In genomic region chr2:138356178-138356577, GRCh38 we compare ENCODE assay signal across 15 cellular contexts.
DNase-seq lines count a peak whose midpoint lies in the region; ATAC-seq, FAIRE-seq and TF ChIP-seq lines count a peak whose summit lies in the region.
"Had no signal": no experiment of that assay in that cellular context is flagged by ENCODE, and none has a peak within 500 bp of the region (broad histone marks: within the 10 kb centered on the region; RNA-seq: fewer than 3 reads in every experiment).

No MANE protein-coding gene starts in this region.

- H3K9me1 ChIP-seq in K562 (ENCODE audit: control insufficient read depth, insufficient read depth, low read length), result no peaks in the 10 kb centered on the region

- no peaks in the 10 kb centered on the region for H3K4me1 ChIP-seq in K562 (replicated peaks in 1 of 2; ENCODE audit: control insufficient read depth in 2 of 2, insufficient read depth in 2 of 2, low read length in 2 of 2)
- H3K4me1 ChIP-seq in neural progenitor cell, result no peaks in the 10 kb centered on the region

- H3K36me3 Mint-ChIP-seq in HFFc6 (ENCODE audit: low read depth), result no peaks in the 10 kb centered on the region
- H3K36me3 Mint-ChIP-seq in neural progenitor cell, result no peaks in the 10 kb centered on the region

- in situ Hi-C loops in K562 (cut with MboI), result no loop called here

- H3K4me1 Mint-ChIP-seq in HFFc6 (ENCODE audit: low read depth) (peaks cover 8% of the 10 kb centered on the region), neural progenitor cell (peaks cover 8% of the 10 kb centered on the region)

- TF ChIP-seq CTCF in HFFc6 (IDR thresholded peaks at IDR 0.05), result no peak
- no peak for TF ChIP-seq CTCF in K562 (IDR thresholded peaks at IDR 0.05 in 2 of 3, conservative IDR thresholded peaks at IDR 0.05 in 1 of 3; ENCODE audit: insufficient read depth in 2 of 3, low read depth in 1 of 3, low read length in 3 of 3)
- TF ChIP-seq CTCF in neural progenitor cell (IDR thresholded peaks at IDR 0.05), result no peak

- no peaks in the 10 kb centered on the region for H3K27me3 ChIP-seq in K562 (ENCODE audit: control insufficient read depth in 2 of 2, insufficient read depth in 2 of 2, low read length in 2 of 2)
- H3K27me3 ChIP-seq in neural progenitor cell, result no peaks in the 10 kb centered on the region
- H3K27me3 ChIP-seq: heart right ventricle, tibial nerve had no signal

- no peak for TF ChIP-seq RAD21 in K562 (CRISPR knock-in tag; conservative IDR thresholded peaks at IDR 0.05 in 1 of 2, IDR thresholded peaks at IDR 0.05 in 1 of 2)

- no peak for TF ChIP-seq POLR2A in K562 (conservative IDR thresholded peaks at IDR 0.05)

- TF ChIP-seq EP300 in K562 (IDR thresholded peaks at IDR 0.05; ENCODE audit: low read length), result no peak

- no peaks in the 10 kb centered on the region for H3F3A ChIP-seq in neural progenitor cell (ENCODE audit: low read depth)

- H3K4me3 Mint-ChIP-seq in HFFc6 (0 out of 2 replicates have a peak overlapping the region, but pooled peaks have one; percentile 11), neural progenitor cell (no peak overlapping the region)

- no peaks in the 10 kb centered on the region for H4K20me1 ChIP-seq in K562 (replicated peaks; ENCODE audit: control insufficient read depth, insufficient read depth, low read length)
- no peaks in the 10 kb centered on the region for H4K20me1 ChIP-seq in neural progenitor cell (ENCODE audit: low read depth)

- no peak overlapping the region for H3K4me3 ChIP-seq in K562
- H3K4me3 ChIP-seq in neural progenitor cell, result no peak overlapping the region
- H3K4me3 ChIP-seq: heart right ventricle, tibial nerve had no signal

- POLR2A ChIA-PET in K562 (lab: Yijun Ruan, JAX), result interaction anchor here (0.6 kb wide), 2 partner anchors 21 to 145 kb away, joined by 3 to 5 read pairs; no protein-coding TSS in a partner anchor

- H3K27ac ChIP-seq in K562 (ENCODE audit: extremely low read depth, low read depth, low read length), result no peak overlapping the region
- no peak overlapping the region for H3K27ac ChIP-seq in neural progenitor cell
- H3K27ac ChIP-seq: heart right ventricle, tibial nerve had no signal

- H3K79me2 ChIP-seq in K562 (ENCODE audit: control insufficient read depth, insufficient read depth, low read length), result no peaks in the 10 kb centered on the region
- no peaks in the 10 kb centered on the region for H3K79me2 ChIP-seq in neural progenitor cell (ENCODE audit: low read depth)

- no peak overlapping the region for H2AFZ ChIP-seq in K562 (ENCODE audit: low read depth, low read length)
- no peak overlapping the region for H2AFZ ChIP-seq in neural progenitor cell (replicated peaks)

- no peak overlapping the region for H3K4me2 ChIP-seq in K562 (ENCODE audit: insufficient read depth, low read length)
- H3K4me2 ChIP-seq in neural progenitor cell, result no peak overlapping the region

- H3K27me3 Mint-ChIP-seq in HFFc6 (ENCODE audit: insufficient read depth), result no peaks in the 10 kb centered on the region
- no peaks in the 10 kb centered on the region for H3K27me3 Mint-ChIP-seq in neural progenitor cell (ENCODE audit: insufficient read depth, low read depth)
- H3K27me3 Mint-ChIP-seq: progenitor cell of endocrine pancreas had no signal

- BruUV-seq in K562 (replicated peaks; lab: Mats Ljungman, UMichigan), result no TSS peak

- ATAC-seq in K562, result no peak
- ATAC-seq in GM19452 (IDR thresholded peaks at IDR 0.05; ENCODE audit: unreplicated experiment), result no peak
- no peak for ATAC-seq in esophagus mucosa

- WGBS in K562 (ENCODE audit: insufficient coverage, low coverage, missing lambda C conversion rate), result 0% methylated on average over 4 of the region's 4 CpGs

- H3K27ac Mint-ChIP-seq in HFFc6, result no peak overlapping the region; the same call in 1 of the 2 replicates
- no peak overlapping the region for H3K27ac Mint-ChIP-seq in neural progenitor cell
- H3K27ac Mint-ChIP-seq: progenitor cell of endocrine pancreas had no signal

- DNase-seq in A172 (ENCODE audit: low spot score), result peak; percentile 13
- DNase-seq in HFFc6, result peak; percentile 20
- no peak for DNase-seq in K562 (ENCODE audit: extremely low read depth in 1 of 4, low spot score in 3 of 4)
- no peak for DNase-seq in neural progenitor cell (ENCODE audit: low spot score)
- DNase-seq in Kasumi-1 (lab: John Stamatoyannopoulos, UW), result no peak
- DNase-seq: activated CD4-positive, alpha-beta T cell treated with anti-CD3 and anti-CD28 coated beads for 1 hour; heart right ventricle; mesendoderm; NCI-H1105; NCI-H748 treated with DMSO at 0.1 percent for 48 hours had no signal

- H3K9me3 ChIP-seq in K562 (replicated peaks; ENCODE audit: control insufficient read depth, insufficient read depth, low read depth, low read length) (no peaks in the 10 kb centered on the region), neural progenitor cell (ENCODE audit: low read depth) (no peaks in the 10 kb centered on the region)
- H3K9me3 ChIP-seq: heart right ventricle, tibial nerve had no signal

- intact Hi-C loops in K562 (cut with micrococcal nuclease), result no loop called here

- CTCF ChIA-PET in K562 (lab: Yijun Ruan, JAX; ENCODE audit: low intra/inter-chr PET ratio), result no interaction called here

- H3K36me3 ChIP-seq in K562 (ENCODE audit: control insufficient read depth, insufficient read depth, low read length) (no peaks in the 10 kb centered on the region), neural progenitor cell (no peaks in the 10 kb centered on the region)
- H3K36me3 ChIP-seq: heart right ventricle, tibial nerve had no signal

- no peak overlapping the region for H3K9ac ChIP-seq in K562 (ENCODE audit: insufficient read depth in 1 of 2, low read depth in 2 of 2, low read length in 2 of 2)
- H3K9ac ChIP-seq in neural progenitor cell, result no peak overlapping the region

- FAIRE-seq in K562 (lab: Jason Lieb, UNC) (no peak), islet of Langerhans (lab: Jason Lieb, UNC) (peak; percentile 66)

- H3K9me3 Mint-ChIP-seq in HFFc6 (no peaks in the 10 kb centered on the region), neural progenitor cell (no peaks in the 10 kb centered on the region)

TF ChIP-seq in K562, 482 proteins besides CTCF, POLR2A, EP300 and RAD21:
- TF ChIP-seq PYGO2 (tag; IDR thresholded peaks at IDR 0.05) (no peak), CEBPB (tag; IDR thresholded peaks at IDR 0.05) (0 out of 2 replicates have a peak, but pooled peaks have one; percentile 14)
- TF ChIP-seq, protein P1, sequence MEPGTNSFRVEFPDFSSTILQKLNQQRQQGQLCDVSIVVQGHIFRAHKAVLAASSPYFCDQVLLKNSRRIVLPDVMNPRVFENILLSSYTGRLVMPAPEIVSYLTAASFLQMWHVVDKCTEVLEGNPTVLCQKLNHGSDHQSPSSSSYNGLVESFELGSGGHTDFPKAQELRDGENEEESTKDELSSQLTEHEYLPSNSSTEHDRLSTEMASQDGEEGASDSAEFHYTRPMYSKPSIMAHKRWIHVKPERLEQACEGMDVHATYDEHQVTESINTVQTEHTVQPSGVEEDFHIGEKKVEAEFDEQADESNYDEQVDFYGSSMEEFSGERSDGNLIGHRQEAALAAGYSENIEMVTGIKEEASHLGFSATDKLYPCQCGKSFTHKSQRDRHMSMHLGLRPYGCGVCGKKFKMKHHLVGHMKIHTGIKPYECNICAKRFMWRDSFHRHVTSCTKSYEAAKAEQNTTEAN (CRISPR knock-in tag; IDR thresholded peaks at IDR 0.05), result no peak
TF ChIP-seq in K562: peak in this region for 1.

Comparison
In these comparisons a context has a peak if more than half of its experiments do, and no peak if none do; other contexts are left out.
1. DNase-seq: peak in A172 (single experiment) and HFFc6 (single experiment); none in K562 (0 of 4), neural progenitor cell (single experiment) and Kasumi-1 (0 of 2).